ENCODE assay signal across 23 cellular contexts in the genomic region with DNA sequence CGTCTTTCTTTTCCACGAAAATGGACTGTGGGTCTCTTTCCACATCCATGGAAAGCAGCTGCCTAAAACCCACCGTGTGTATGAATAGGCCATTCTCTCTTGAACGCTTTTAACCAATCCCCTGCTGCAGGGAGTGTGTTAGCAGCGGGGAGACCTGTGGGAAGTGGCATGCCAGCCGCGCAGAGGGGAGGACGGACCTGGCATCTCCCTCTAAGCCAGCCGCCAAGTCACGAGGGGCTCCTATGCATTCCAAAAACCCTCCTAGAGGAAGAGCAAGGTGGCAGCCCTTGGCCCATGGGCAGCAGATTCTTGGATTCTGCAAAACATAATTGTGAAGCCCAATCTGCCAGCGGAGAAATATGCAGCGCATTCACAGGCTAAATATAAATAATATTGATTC. TPM values are rescaled to one million over a fixed set of nuclear protein-coding genes. Genes with fewer than 3 reads are reported as not detected.
"Had no signal": no experiment of that assay in that cellular context is flagged by ENCODE, and none has a peak within 500 bp of the region (broad histone marks: within the 10 kb centered on the region; RNA-seq: fewer than 3 reads in every experiment).

No MANE protein-coding gene starts in this region.

- H3K9me3 Mint-ChIP-seq: IgD-negative memory B cell had no signal

- H3K9me3 ChIP-seq: SJSA1 had no signal

- H3K4me2 ChIP-seq: KMS-11 had no signal

- H3K27ac ChIP-seq: HL-60, KMS-11, SJSA1, SK-N-MC had no signal

- H3K4me1 Mint-ChIP-seq: IgD-negative memory B cell had no signal

- H3K9ac ChIP-seq: KMS-11 had no signal

- H3K36me3 ChIP-seq: SJSA1 had no signal

- H3K4me3 Mint-ChIP-seq: IgD-negative memory B cell had no signal

- DNase-seq: Kasumi-1, MM.1S, NCI-H1092 treated with DMSO at 0.1 percent for 48 hours, NCI-H1436, NCI-H187, NCI-H2029, NCI-H2081 treated with DMSO at 0.1 percent for 48 hours, NCI-H2171, NCI-H345, NCI-H510A, NCI-H524 treated with DMSO at 0.1 percent for 48 hours, NCI-H69, NCI-H774, Right ventricle myocardium superior, RPMI8226, SIG-M5 had no signal

- H3K4me3 ChIP-seq: K562, SJSA1, SK-N-MC had no signal

- H3K27ac Mint-ChIP-seq: IgD-negative memory B cell had no signal

- H3K4me1 ChIP-seq: SJSA1 had no signal

- H3K36me3 Mint-ChIP-seq: IgD-negative memory B cell had no signal

RNA-seq across cellular contexts. Expression of a gene that starts 15.4 kb away (rescaled TPM):
- total RNA-seq: K562, M059J, Right ventricle myocardium superior, SJSA1 had no signal
- polyA plus RNA-seq: IgD-negative memory B cell, K562 had no signal
